Comparison of ENCODE assay signal across 1 cellular context in the genomic region with DNA sequence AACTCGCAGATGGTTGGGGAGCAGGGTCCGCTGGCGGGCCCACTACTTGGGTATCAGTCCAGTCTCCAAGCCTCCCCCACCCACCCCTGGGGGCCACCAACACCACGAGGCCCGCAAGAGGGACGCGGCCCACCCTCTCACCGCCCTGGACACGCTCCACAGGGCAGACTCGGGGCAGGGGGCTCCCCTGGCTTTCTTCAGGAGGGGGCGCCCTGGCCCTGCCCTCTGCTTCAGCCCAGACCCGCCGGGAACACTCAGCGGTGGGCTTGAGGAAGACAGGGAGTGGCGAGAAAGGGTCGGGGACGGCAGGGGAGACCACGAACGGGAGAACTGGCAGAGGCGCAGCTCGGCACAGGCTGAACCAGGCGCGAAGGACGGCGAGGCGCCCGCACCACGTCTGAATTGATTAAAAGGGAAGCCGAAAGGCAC.
TF ChIP-seq lines count a peak whose summit lies in the region.

No MANE protein-coding gene starts in this region.

TF ChIP-seq in HepG2, 621 proteins besides CTCF, POLR2A, EP300 and RAD21 (continued from another document):
- TF ChIP-seq, protein P1, sequence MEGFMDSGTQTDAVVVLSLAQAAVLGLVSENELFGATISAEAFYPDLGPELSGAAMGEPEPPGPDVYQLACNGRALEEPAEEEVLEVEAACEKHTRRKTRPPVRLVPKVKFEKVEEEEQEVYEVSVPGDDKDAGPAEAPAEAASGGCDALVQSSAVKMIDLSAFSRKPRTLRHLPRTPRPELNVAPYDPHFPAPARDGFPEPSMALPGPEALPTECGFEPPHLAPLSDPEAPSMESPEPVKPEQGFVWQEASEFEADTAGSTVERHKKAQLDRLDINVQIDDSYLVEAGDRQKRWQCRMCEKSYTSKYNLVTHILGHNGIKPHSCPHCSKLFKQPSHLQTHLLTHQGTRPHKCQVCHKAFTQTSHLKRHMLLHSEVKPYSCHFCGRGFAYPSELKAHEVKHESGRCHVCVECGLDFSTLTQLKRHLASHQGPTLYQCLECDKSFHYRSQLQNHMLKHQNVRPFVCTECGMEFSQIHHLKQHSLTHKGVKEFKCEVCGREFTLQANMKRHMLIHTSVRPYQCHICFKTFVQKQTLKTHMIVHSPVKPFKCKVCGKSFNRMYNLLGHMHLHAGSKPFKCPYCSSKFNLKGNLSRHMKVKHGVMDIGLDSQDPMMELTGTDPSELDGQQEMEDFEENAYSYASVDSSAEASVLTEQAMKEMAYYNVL (CRISPR knock-in tag; IDR thresholded peaks at IDR 0.05; ENCODE audit: borderline replicate concordance), result no peak
- TF ChIP-seq BORCS8-MEF2B (CRISPR knock-in tag; IDR thresholded peaks at IDR 0.05) (no peak), HNRNPLL (IDR thresholded peaks at IDR 0.05; ENCODE audit: low read depth, low read length, poor library complexity, severe bottlenecking) (peak; percentile 16), ZNF101 (CRISPR knock-in tag; IDR thresholded peaks at IDR 0.05; ENCODE audit: borderline replicate concordance, low read depth) (no peak), HOXA5 (CRISPR knock-in tag; IDR thresholded peaks at IDR 0.05) (peak; percentile 49; the same call in 1 of the 2 replicates), SMAD9 (CRISPR knock-in tag; IDR thresholded peaks at IDR 0.05) (no peak), KDM4B (CRISPR knock-in tag; IDR thresholded peaks at IDR 0.05) (no peak), IRF2 (CRISPR knock-in tag; IDR thresholded peaks at IDR 0.05) (0 out of 2 replicates have a peak, but pooled peaks have one; percentile 29), HMGA1 (CRISPR knock-in tag; conservative IDR thresholded peaks at IDR 0.05) (no peak), CC2D1A (CRISPR knock-in tag; IDR thresholded peaks at IDR 0.05) (no peak), ZNF746 (CRISPR knock-in tag; IDR thresholded peaks at IDR 0.05) (0 out of 2 replicates have a peak, but pooled peaks have one; percentile 26), ZNF841 (CRISPR knock-in tag; IDR thresholded peaks at IDR 0.05; ENCODE audit: borderline replicate concordance) (no peak), ZNF552 (CRISPR knock-in tag; IDR thresholded peaks at IDR 0.05; ENCODE audit: borderline replicate concordance) (no peak), HES4 (CRISPR knock-in tag; IDR thresholded peaks at IDR 0.05; ENCODE audit: borderline replicate concordance) (peak; percentile 22; the same call in 1 of the 2 replicates), KLF16 (CRISPR knock-in tag; IDR thresholded peaks at IDR 0.05) (no peak; a peak in 1 of 4 replicates), ZBTB1 (CRISPR knock-in tag; IDR thresholded peaks at IDR 0.05; ENCODE audit: borderline replicate concordance) (no peak), SOX5 (CRISPR knock-in tag; IDR thresholded peaks at IDR 0.05; ENCODE audit: borderline replicate concordance) (no peak), GLI4 (CRISPR knock-in tag; IDR thresholded peaks at IDR 0.05; ENCODE audit: borderline replicate concordance) (0 out of 2 replicates have a peak, but pooled peaks have one; percentile 48), ZNF232 (CRISPR knock-in tag; IDR thresholded peaks at IDR 0.05; ENCODE audit: borderline replicate concordance) (no peak), ZNF570 (CRISPR knock-in tag; IDR thresholded peaks at IDR 0.05; ENCODE audit: borderline replicate concordance) (no peak), ZNF703 (CRISPR knock-in tag; IDR thresholded peaks at IDR 0.05; ENCODE audit: borderline replicate concordance) (no peak), MLLT10 (CRISPR knock-in tag; IDR thresholded peaks at IDR 0.05) (no peak), HOXA9 (CRISPR knock-in tag; IDR thresholded peaks at IDR 0.05; ENCODE audit: borderline replicate concordance) (no peak), HOXD1 (CRISPR knock-in tag; IDR thresholded peaks at IDR 0.05) (0 out of 2 replicates have a peak, but pooled peaks have one; percentile 16)
- TF ChIP-seq, protein P2, sequence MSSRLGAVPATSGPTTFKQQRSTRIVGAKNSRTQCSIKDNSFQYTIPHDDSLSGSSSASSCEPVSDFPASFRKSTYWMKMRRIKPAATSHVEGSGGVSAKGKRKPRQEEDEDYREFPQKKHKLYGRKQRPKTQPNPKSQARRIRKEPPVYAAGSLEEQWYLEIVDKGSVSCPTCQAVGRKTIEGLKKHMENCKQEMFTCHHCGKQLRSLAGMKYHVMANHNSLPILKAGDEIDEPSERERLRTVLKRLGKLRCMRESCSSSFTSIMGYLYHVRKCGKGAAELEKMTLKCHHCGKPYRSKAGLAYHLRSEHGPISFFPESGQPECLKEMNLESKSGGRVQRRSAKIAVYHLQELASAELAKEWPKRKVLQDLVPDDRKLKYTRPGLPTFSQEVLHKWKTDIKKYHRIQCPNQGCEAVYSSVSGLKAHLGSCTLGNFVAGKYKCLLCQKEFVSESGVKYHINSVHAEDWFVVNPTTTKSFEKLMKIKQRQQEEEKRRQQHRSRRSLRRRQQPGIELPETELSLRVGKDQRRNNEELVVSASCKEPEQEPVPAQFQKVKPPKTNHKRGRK (CRISPR knock-in tag; IDR thresholded peaks at IDR 0.05), result no peak
- TF ChIP-seq, protein P3, sequence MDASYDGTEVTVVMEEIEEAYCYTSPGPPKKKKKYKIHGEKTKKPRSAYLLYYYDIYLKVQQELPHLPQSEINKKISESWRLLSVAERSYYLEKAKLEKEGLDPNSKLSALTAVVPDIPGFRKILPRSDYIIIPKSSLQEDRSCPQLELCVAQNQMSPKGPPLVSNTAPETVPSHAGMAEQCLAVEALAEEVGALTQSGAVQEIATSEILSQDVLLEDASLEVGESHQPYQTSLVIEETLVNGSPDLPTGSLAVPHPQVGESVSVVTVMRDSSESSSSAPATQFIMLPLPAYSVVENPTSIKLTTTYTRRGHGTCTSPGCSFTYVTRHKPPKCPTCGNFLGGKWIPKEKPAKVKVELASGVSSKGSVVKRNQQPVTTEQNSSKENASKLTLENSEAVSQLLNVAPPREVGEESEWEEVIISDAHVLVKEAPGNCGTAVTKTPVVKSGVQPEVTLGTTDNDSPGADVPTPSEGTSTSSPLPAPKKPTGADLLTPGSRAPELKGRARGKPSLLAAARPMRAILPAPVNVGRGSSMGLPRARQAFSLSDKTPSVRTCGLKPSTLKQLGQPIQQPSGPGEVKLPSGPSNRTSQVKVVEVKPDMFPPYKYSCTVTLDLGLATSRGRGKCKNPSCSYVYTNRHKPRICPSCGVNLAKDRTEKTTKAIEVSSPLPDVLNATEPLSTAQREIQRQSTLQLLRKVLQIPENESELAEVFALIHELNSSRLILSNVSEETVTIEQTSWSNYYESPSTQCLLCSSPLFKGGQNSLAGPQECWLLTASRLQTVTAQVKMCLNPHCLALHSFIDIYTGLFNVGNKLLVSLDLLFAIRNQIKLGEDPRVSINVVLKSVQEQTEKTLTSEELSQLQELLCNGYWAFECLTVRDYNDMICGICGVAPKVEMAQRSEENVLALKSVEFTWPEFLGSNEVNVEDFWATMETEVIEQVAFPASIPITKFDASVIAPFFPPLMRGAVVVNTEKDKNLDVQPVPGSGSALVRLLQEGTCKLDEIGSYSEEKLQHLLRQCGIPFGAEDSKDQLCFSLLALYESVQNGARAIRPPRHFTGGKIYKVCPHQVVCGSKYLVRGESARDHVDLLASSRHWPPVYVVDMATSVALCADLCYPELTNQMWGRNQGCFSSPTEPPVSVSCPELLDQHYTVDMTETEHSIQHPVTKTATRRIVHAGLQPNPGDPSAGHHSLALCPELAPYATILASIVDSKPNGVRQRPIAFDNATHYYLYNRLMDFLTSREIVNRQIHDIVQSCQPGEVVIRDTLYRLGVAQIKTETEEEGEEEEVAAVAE (CRISPR knock-in tag; IDR thresholded peaks at IDR 0.05; ENCODE audit: borderline replicate concordance), result no peak
- TF ChIP-seq, protein P4, sequence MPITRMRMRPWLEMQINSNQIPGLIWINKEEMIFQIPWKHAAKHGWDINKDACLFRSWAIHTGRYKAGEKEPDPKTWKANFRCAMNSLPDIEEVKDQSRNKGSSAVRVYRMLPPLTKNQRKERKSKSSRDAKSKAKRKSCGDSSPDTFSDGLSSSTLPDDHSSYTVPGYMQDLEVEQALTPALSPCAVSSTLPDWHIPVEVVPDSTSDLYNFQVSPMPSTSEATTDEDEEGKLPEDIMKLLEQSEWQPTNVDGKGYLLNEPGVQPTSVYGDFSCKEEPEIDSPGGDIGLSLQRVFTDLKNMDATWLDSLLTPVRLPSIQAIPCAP (CRISPR knock-in tag; IDR thresholded peaks at IDR 0.05; ENCODE audit: low read depth), result no peak
- TF ChIP-seq, protein P5, sequence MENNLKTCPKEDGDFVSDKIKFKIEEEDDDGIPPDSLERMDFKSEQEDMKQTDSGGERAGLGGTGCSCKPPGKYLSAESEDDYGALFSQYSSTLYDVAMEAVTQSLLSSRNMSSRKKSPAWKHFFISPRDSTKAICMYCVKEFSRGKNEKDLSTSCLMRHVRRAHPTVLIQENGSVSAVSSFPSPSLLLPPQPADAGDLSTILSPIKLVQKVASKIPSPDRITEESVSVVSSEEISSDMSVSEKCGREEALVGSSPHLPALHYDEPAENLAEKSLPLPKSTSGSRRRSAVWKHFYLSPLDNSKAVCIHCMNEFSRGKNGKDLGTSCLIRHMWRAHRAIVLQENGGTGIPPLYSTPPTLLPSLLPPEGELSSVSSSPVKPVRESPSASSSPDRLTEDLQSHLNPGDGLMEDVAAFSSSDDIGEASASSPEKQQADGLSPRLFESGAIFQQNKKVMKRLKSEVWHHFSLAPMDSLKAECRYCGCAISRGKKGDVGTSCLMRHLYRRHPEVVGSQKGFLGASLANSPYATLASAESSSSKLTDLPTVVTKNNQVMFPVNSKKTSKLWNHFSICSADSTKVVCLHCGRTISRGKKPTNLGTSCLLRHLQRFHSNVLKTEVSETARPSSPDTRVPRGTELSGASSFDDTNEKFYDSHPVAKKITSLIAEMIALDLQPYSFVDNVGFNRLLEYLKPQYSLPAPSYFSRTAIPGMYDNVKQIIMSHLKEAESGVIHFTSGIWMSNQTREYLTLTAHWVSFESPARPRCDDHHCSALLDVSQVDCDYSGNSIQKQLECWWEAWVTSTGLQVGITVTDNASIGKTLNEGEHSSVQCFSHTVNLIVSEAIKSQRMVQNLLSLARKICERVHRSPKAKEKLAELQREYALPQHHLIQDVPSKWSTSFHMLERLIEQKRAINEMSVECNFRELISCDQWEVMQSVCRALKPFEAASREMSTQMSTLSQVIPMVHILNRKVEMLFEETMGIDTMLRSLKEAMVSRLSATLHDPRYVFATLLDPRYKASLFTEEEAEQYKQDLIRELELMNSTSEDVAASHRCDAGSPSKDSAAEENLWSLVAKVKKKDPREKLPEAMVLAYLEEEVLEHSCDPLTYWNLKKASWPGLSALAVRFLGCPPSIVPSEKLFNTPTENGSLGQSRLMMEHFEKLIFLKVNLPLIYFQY (CRISPR knock-in tag; IDR thresholded peaks at IDR 0.05; ENCODE audit: borderline replicate concordance), result no peak
- TF ChIP-seq, protein P6, sequence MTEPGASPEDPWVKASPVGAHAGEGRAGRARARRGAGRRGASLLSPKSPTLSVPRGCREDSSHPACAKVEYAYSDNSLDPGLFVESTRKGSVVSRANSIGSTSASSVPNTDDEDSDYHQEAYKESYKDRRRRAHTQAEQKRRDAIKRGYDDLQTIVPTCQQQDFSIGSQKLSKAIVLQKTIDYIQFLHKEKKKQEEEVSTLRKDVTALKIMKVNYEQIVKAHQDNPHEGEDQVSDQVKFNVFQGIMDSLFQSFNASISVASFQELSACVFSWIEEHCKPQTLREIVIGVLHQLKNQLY (CRISPR knock-in tag; IDR thresholded peaks at IDR 0.05), result no peak
- TF ChIP-seq, protein P7, sequence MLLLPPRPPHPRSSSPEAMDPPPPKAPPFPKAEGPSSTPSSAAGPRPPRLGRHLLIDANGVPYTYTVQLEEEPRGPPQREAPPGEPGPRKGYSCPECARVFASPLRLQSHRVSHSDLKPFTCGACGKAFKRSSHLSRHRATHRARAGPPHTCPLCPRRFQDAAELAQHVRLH (CRISPR knock-in tag; IDR thresholded peaks at IDR 0.05; ENCODE audit: borderline replicate concordance, low read depth), result no peak
- TF ChIP-seq, protein P8, sequence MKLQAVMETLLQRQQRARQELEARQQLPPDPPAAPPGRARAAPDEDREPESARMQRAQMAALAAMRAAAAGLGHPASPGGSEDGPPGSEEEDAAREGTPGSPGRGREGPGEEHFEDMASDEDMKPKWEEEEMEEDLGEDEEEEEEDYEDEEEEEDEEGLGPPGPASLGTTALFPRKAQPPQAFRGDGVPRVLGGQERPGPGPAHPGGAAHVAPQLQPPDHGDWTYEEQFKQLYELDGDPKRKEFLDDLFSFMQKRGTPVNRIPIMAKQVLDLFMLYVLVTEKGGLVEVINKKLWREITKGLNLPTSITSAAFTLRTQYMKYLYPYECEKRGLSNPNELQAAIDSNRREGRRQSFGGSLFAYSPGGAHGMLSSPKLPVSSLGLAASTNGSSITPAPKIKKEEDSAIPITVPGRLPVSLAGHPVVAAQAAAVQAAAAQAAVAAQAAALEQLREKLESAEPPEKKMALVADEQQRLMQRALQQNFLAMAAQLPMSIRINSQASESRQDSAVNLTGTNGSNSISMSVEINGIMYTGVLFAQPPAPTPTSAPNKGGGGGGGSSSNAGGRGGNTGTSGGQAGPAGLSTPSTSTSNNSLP (IDR thresholded peaks at IDR 0.05; ENCODE audit: low read depth, low read length), result no peak
- TF ChIP-seq, protein P9, sequence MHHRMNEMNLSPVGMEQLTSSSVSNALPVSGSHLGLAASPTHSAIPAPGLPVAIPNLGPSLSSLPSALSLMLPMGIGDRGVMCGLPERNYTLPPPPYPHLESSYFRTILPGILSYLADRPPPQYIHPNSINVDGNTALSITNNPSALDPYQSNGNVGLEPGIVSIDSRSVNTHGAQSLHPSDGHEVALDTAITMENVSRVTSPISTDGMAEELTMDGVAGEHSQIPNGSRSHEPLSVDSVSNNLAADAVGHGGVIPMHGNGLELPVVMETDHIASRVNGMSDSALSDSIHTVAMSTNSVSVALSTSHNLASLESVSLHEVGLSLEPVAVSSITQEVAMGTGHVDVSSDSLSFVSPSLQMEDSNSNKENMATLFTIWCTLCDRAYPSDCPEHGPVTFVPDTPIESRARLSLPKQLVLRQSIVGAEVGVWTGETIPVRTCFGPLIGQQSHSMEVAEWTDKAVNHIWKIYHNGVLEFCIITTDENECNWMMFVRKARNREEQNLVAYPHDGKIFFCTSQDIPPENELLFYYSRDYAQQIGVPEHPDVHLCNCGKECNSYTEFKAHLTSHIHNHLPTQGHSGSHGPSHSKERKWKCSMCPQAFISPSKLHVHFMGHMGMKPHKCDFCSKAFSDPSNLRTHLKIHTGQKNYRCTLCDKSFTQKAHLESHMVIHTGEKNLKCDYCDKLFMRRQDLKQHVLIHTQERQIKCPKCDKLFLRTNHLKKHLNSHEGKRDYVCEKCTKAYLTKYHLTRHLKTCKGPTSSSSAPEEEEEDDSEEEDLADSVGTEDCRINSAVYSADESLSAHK (CRISPR knock-in tag; IDR thresholded peaks at IDR 0.05; ENCODE audit: borderline replicate concordance), result no peak
